Comparison of ENCODE assay signal across 11 cellular contexts in the genomic region with DNA sequence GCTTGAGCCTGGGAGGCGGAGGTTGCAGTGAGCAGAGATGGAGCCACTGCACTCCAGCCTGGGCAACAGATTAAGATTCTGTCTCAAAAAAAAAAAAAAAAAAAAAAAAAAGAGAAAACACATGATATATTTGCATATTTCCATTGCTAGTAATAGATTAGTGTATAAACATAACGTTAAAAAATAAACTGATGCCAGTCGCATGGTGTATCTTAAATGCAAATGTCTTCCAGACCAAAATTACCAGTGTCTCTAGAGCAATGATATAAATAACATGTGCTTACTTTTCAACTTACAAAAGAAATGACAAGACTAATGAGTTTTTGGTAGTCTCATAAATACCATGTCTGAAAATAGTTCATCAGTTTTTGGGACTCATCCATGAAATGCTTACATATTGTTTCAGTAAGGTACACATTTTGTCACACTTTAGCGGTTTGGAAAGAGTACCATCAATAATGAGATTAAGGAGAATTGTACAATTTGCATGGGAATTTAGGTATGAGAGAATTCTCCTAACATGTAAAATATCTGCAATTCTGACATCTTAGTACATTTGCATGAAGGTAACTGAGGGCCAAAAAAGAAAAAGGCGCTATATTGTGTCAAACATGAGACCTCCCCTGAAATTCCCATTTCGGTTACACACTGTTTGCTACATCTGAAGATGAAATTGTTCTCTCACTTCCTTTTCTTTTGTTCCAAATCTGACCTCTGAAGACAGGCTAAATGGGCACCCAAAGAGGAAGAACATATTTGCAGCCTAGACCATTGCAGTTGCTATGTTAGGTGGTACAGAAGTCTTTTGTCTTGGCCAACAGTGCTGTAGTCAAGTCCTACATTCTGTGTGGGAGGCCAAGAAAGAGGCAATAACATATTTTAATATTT. TPM values are rescaled to one million over a fixed set of nuclear protein-coding genes. Genes with fewer than 3 reads are reported as not detected.
A peak's percentile ranks its signal among the peaks of the same experiment; 100 is the strongest.
DNase-seq lines count a peak whose midpoint lies in the region; ATAC-seq and TF ChIP-seq lines count a peak whose summit lies in the region.
"Had no signal": no experiment of that assay in that cellular context is flagged by ENCODE, and none has a peak within 500 bp of the region (broad histone marks: within the 10 kb centered on the region; RNA-seq: fewer than 3 reads in every experiment).

No MANE protein-coding gene starts in this region.

- TF ChIP-seq POLR2A in ovary (IDR thresholded peaks at IDR 0.05), result no peak

- H3K9me3 ChIP-seq in ovary, result no peaks in the 10 kb centered on the region
- H3K9me3 ChIP-seq: thyroid gland had no signal

- H3K4me3 ChIP-seq in ovary, result no peak overlapping the region
- H3K4me3 ChIP-seq: thyroid gland had no signal

- no peaks in the 10 kb centered on the region for H3K27me3 ChIP-seq in ovary
- H3K27me3 ChIP-seq: thyroid gland had no signal

- DNase-seq in Kasumi-1 (lab: John Stamatoyannopoulos, UW) (peak; percentile 21 to 34), sciatic nerve (ENCODE audit: low spot score) (no peak), ovary (no peak), DMS153 (lab: John Stamatoyannopoulos, UW) (no peak), NCI-H1930 (lab: John Stamatoyannopoulos, UW) (no peak)
- no peak for DNase-seq in stimulated activated CD4-positive, alpha-beta T cell treated with anti-CD3 and anti-CD28 coated beads, Interleukin-4, amount 100 ng/mL, for 24 hours
- DNase-seq: NCI-H226, thyroid gland had no signal

- no peaks in the 10 kb centered on the region for H3K4me1 ChIP-seq in ovary (ENCODE audit: insufficient read depth)
- H3K4me1 ChIP-seq: thyroid gland had no signal

- 83 to 84% (median 84%) methylated on average over 6 of the region's 6 CpGs for WGBS in ovary, 3 donors

- intact Hi-C loops in sciatic nerve (cut with DNase I), result no loop called here
- intact Hi-C loops in ovary (cut with DNase I), result no loop called here

- peak; percentile 77 for ATAC-seq in GM18907 (IDR thresholded peaks at IDR 0.05; ENCODE audit: unreplicated experiment)
- ATAC-seq in HG02610 (IDR thresholded peaks at IDR 0.05; ENCODE audit: unreplicated experiment), result peak; percentile 57
- peak; percentile 47 for ATAC-seq in sciatic nerve
- ATAC-seq: activated naive CD4-positive, alpha-beta T cell treated with anti-CD3 and anti-CD28 coated beads, Interleukin-2, amount 50 U/mL, for 72 hours had no signal

- H3K27ac ChIP-seq in ovary, result no peak overlapping the region
- H3K27ac ChIP-seq: thyroid gland had no signal

- no peak for TF ChIP-seq CTCF in ovary (IDR thresholded peaks at IDR 0.05)

- TF ChIP-seq EP300 in ovary (IDR thresholded peaks at IDR 0.05), result no peak

- H3K36me3 ChIP-seq in ovary, result no peaks in the 10 kb centered on the region
- H3K36me3 ChIP-seq: thyroid gland had no signal

RNA-seq across cellular contexts. Expression of gene PIP4K2A, which starts 51.5 kb away (rescaled TPM):
- total RNA-seq in sciatic nerve (64.2 TPM), ovary (10 to 100 TPM in 5 of 7 donors, 1 to 10 TPM in 2; 4.3 to 27.0 (median 18.4) TPM)
- polyA plus RNA-seq in ovary, result 10 to 100 TPM in 1 of 2 donors, 1 to 10 TPM in 1; 9.8 to 85.6 TPM

Comparison
In these comparisons a context has a peak if more than half of its experiments do, and no peak if none do; other contexts are left out.
1. DNase-seq: peak in Kasumi-1 (2 of 2); none in sciatic nerve (single experiment), ovary (0 of 5), DMS153 (single experiment), stimulated activated CD4-positive, alpha-beta T cell treated with anti-CD3 and anti-CD28 coated beads, Interleukin-4, amount 100 ng/mL, for 24 hours (single experiment) and NCI-H1930 (0 of 2).
2. Peak in every context shown above with its lines, with median percentiles within 50 percentile points of each other: ATAC-seq.